In genomic region chr7:10707519-10707918, GRCh38 we compare ENCODE assay signal across 11 cellular contexts.
DNase-seq lines count a peak whose midpoint lies in the region; ATAC-seq lines count a peak whose summit lies in the region.
"Had no signal": no experiment of that assay in that cellular context is flagged by ENCODE, and none has a peak within 500 bp of the region (broad histone marks: within the 10 kb centered on the region; RNA-seq: fewer than 3 reads in every experiment).

No MANE protein-coding gene starts in this region.

- H3K27ac Mint-ChIP-seq in stimulated activated memory B cell treated with anti-CD40 and anti-IgM and Interleukin-4, amounts not matched to agents 10 μg/mL and 1 μg/mL and 100 μg/mL, for 72 hours, result no peak overlapping the region

- H3K27me3 Mint-ChIP-seq in stimulated activated memory B cell treated with anti-CD40 and anti-IgM and Interleukin-4, amounts not matched to agents 10 μg/mL and 1 μg/mL and 100 μg/mL, for 72 hours, result no peaks in the 10 kb centered on the region
- H3K27me3 Mint-ChIP-seq: naive thymus-derived CD8-positive, alpha-beta T cell had no signal

- peaks cover 9% of the 10 kb centered on the region for H3K4me1 Mint-ChIP-seq in stimulated activated memory B cell treated with anti-CD40 and anti-IgM and Interleukin-4, amounts not matched to agents 10 μg/mL and 1 μg/mL and 100 μg/mL, for 72 hours

- DNase-seq in activated CD4-positive, alpha-beta T cell treated with anti-CD3 and anti-CD28 coated beads, Interleukin-2, amount 50 U/mL, for 48 hours, result no peak
- DNase-seq in superior temporal gyrus (ENCODE audit: extremely low spot score) (no peak), hypothalamus (lab: John Stamatoyannopoulos, UW) (no peak)
- DNase-seq: activated CD8-positive, alpha-beta memory T cell treated with anti-CD3 and anti-CD28 coated beads, Interleukin-2, amount 50 U/mL, for 48 hours; stimulated activated CD4-positive, alpha-beta T cell treated with anti-CD3 and anti-CD28 coated beads, Interleukin-12 subunit alpha, Interleukin-12 subunit beta, amount 100 ng/mL, for 4 hours; T-helper 9 cell had no signal

- no peaks in the 10 kb centered on the region for H3K36me3 Mint-ChIP-seq in stimulated activated memory B cell treated with anti-CD40 and anti-IgM and Interleukin-4, amounts not matched to agents 10 μg/mL and 1 μg/mL and 100 μg/mL, for 72 hours
- H3K36me3 Mint-ChIP-seq: naive thymus-derived CD8-positive, alpha-beta T cell had no signal

- H3K9me3 Mint-ChIP-seq in stimulated activated memory B cell treated with anti-CD40 and anti-IgM and Interleukin-4, amounts not matched to agents 10 μg/mL and 1 μg/mL and 100 μg/mL, for 72 hours, result no peaks in the 10 kb centered on the region
- H3K9me3 Mint-ChIP-seq: naive thymus-derived CD8-positive, alpha-beta T cell had no signal

- peak; percentile 33 for ATAC-seq in GM19324 (IDR thresholded peaks at IDR 0.05; ENCODE audit: low FRiP score, unreplicated experiment)
- ATAC-seq in HG02623 (IDR thresholded peaks at IDR 0.05; ENCODE audit: unreplicated experiment), result peak; percentile 26
- ATAC-seq in HG03521 (IDR thresholded peaks at IDR 0.05; ENCODE audit: unreplicated experiment), result peak; percentile 11
- peak; percentile 3 for ATAC-seq in stimulated activated memory B cell treated with anti-CD40 and anti-IgM and Interleukin-4, amounts not matched to agents 10 μg/mL and 1 μg/mL and 100 μg/mL, for 72 hours
- ATAC-seq: naive thymus-derived CD8-positive, alpha-beta T cell had no signal

- no peak overlapping the region for H3K4me3 Mint-ChIP-seq in stimulated activated memory B cell treated with anti-CD40 and anti-IgM and Interleukin-4, amounts not matched to agents 10 μg/mL and 1 μg/mL and 100 μg/mL, for 72 hours
- H3K4me3 Mint-ChIP-seq: naive thymus-derived CD8-positive, alpha-beta T cell had no signal
